In the genomic region with DNA sequence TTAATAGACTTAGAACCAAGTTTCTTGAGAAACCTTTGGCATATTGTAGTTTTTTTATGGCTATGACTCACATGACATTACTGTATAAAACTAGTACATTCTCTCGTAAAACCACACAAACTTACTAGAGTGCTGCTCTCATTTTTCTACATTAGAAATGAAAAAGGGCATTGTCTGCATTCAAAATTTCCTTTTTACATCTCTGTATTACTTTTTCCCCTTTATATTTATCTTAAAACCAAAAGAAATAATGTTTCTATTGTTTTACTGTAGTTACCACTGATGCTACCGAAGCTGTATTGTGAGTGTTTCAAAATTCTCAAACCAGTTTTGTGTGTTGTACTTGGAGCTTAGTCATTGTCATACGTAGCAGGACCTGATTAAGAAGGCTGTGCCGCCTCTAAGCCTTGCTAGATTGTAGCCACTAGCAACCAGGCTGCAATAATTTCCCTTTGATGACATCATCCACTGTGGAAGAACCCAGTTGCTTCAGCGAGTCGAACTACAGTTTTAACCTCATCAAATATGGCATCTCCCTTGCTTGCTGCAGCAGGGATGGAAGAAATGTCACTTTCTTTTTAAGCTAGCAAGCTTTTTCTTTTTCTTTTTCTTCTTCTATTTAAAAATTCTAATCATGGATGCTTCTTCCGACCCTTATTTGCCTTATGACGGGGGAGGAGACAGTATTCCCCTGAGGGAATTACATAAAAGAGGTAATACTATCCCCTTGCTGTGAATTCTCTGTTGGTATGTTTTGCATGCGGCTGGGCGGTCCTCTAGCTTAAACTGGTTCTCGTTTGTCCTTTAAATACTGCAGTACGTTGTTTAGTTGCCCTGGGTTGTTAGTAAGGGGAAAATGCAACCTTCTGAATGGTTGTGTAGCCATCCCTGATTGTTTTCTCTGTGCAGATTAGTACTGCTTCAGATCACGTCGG, we compare ENCODE assay signal across 8 cellular contexts. TPM values are rescaled to one million over a fixed set of nuclear protein-coding genes. Genes with fewer than 3 reads are reported as not detected.
DNase-seq lines count a peak whose midpoint lies in the region; ATAC-seq and TF ChIP-seq lines count a peak whose summit lies in the region.

No MANE protein-coding gene starts in this region.

- H3K4me3 ChIP-seq in AG10803 (ENCODE audit: low read length) (peak overlapping the region; percentile 60), duodenal mucosa (ENCODE audit: low read depth in 1 of 2, low read length in 2 of 2) (peak overlapping the region; percentile 58 to 70), liver (ENCODE audit: low read depth in 1 of 3, low read length in 3 of 3) (peak overlapping the region in 2 of 3 donors; percentile 10 to 17)

- H3K36me3 ChIP-seq in duodenal mucosa (ENCODE audit: control insufficient read depth in 1 of 2, insufficient read depth in 2 of 2, low read length in 2 of 2) (no peaks in the 10 kb centered on the region), liver (ENCODE audit: control insufficient read depth in 4 of 4, insufficient read depth in 3 of 4, low read depth in 1 of 4, low read length in 3 of 4) (no peaks in the 10 kb centered on the region)

- no peaks in the 10 kb centered on the region for H3K27me3 ChIP-seq in duodenal mucosa (ENCODE audit: control insufficient read depth in 1 of 2, insufficient read depth in 2 of 2, low read length in 2 of 2)
- no peaks in the 10 kb centered on the region for H3K27me3 ChIP-seq in liver (ENCODE audit: control insufficient read depth in 4 of 4, insufficient read depth in 4 of 4, low read length in 3 of 4)

- peak; percentile 97 for DNase-seq in AG10803 (ENCODE audit: low read depth)
- DNase-seq in NCI-H510A treated with DMSO at 0.1 percent for 48 hours (lab: John Stamatoyannopoulos, UW), result peak; percentile 83
- peak; percentile 50 to 57 for DNase-seq in activated CD4-positive, alpha-beta T cell treated with anti-CD3 and anti-CD28 coated beads, Interleukin-2, amount 50 U/mL, for 4 hours
- peak; percentile 77 for DNase-seq in stimulated activated CD4-positive, alpha-beta T cell treated with anti-CD3 and anti-CD28 coated beads, Interleukin-4, amount 100 ng/mL, for 24 hours

- H3K27ac ChIP-seq in duodenal mucosa (ENCODE audit: low read depth, low read length) (peak overlapping the region; percentile 64), liver (ENCODE audit: low read depth in 1 of 2, low read length in 2 of 2) (peak overlapping the region; percentile 75 to 81)

- H3K9ac ChIP-seq in duodenal mucosa (ENCODE audit: low read depth in 1 of 2, low read length in 2 of 2), result peak overlapping the region; percentile 69 to 74
- peak overlapping the region; percentile 45 to 88 for H3K9ac ChIP-seq in liver (ENCODE audit: low read depth in 1 of 2, low read length in 2 of 2)

- H3K9me3 ChIP-seq in duodenal mucosa (ENCODE audit: control insufficient read depth in 1 of 2, low read length in 2 of 2) (no peaks in the 10 kb centered on the region), liver (ENCODE audit: control insufficient read depth in 4 of 4, low read length in 3 of 4) (no peaks in the 10 kb centered on the region)

- TF ChIP-seq RAD21 in liver (IDR thresholded peaks at IDR 0.05), result no peak

- peaks cover 17 to 42% of the 10 kb centered on the region in 2 donors for H3K4me1 ChIP-seq in duodenal mucosa (ENCODE audit: control insufficient read depth in 1 of 2, insufficient read depth in 2 of 2, low read length in 2 of 2)
- peaks cover 0 to 21% (median 12%) of the 10 kb centered on the region in 4 donors for H3K4me1 ChIP-seq in liver (ENCODE audit: control insufficient read depth in 4 of 4, insufficient read depth in 4 of 4, low read length in 3 of 4)

- no peak for TF ChIP-seq CTCF in AG10803 (conservative IDR thresholded peaks at IDR 0.05; ENCODE audit: low read length)
- no peak for TF ChIP-seq CTCF in liver (IDR thresholded peaks at IDR 0.05; ENCODE audit: low read depth, low read length, missing input control)

- WGBS in liver, result 31% methylated on average over 14 of the region's 14 CpGs

- ATAC-seq in GM19043 (IDR thresholded peaks at IDR 0.05; ENCODE audit: low read depth, unreplicated experiment) (peak; percentile 94), HG03354 (IDR thresholded peaks at IDR 0.05; ENCODE audit: poor library complexity, severe bottlenecking, unreplicated experiment) (peak; percentile 97)

TF ChIP-seq in liver, 16 proteins besides CTCF, POLR2A, EP300 and RAD21:
- TF ChIP-seq RXRA (IDR thresholded peaks at IDR 0.05) (peak; percentile 37 to 41), REST (IDR thresholded peaks at IDR 0.05) (peak; percentile 26), ATF3 (IDR thresholded peaks at IDR 0.05) (peak; percentile 95), FOXA2 (IDR thresholded peaks at IDR 0.05) (no peak), SP1 (IDR thresholded peaks at IDR 0.05) (peak; percentile 68), TAF1 (conservative IDR thresholded peaks at IDR 0.05) (peak; percentile 49), EGR1 (IDR thresholded peaks at IDR 0.05; ENCODE audit: low read depth in 2 of 2) (no peak), HNF4G (IDR thresholded peaks at IDR 0.05) (no peak), GABPA (IDR thresholded peaks at IDR 0.05 in 1 of 2, conservative IDR thresholded peaks at IDR 0.05 in 1 of 2) (no peak), JUND (IDR thresholded peaks at IDR 0.05) (peak; percentile 89 to 97), HNF4A (conservative IDR thresholded peaks at IDR 0.05) (peak; percentile 33 to 47), FOXA1 (IDR thresholded peaks at IDR 0.05) (peak; percentile 9), YY1 (IDR thresholded peaks at IDR 0.05) (peak; percentile 90)
- TF ChIP-seq, protein P1, sequence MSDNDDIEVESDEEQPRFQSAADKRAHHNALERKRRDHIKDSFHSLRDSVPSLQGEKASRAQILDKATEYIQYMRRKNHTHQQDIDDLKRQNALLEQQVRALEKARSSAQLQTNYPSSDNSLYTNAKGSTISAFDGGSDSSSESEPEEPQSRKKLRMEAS (IDR thresholded peaks at IDR 0.05), result peak; percentile 5

RNA-seq across cellular contexts. Expression of gene CLCN3, which starts 39.6 kb away (rescaled TPM):
- total RNA-seq in liver, result 10 to 100 TPM; 33.4 to 58.6 TPM
- 10 to 100 TPM in 1 of 2 donors, 1 to 10 TPM in 1; 9.5 to 11.7 TPM for polyA plus RNA-seq in liver

RNA-seq across cellular contexts. Expression of gene NEK1, which starts 47.6 kb away (rescaled TPM):
- 10 to 100 TPM in 1 of 2 donors, 1 to 10 TPM in 1; 4.0 to 10.2 TPM for total RNA-seq in liver
- 1 to 10 TPM; 1.8 to 6.6 TPM for polyA plus RNA-seq in liver

Comparison
In these comparisons a context has a peak if more than half of its experiments do, and no peak if none do; other contexts are left out.
1. Peak in every context shown above with its lines: DNase-seq, ATAC-seq, H3K4me3 ChIP-seq and H3K27ac ChIP-seq.
2. H3K4me3 ChIP-seq: peak in every context shown above with its lines; median percentile 64 in duodenal mucosa; 60 in AG10803; 14 in liver.